Comparison of ENCODE assay signal across 28 cellular contexts in the genomic region with DNA sequence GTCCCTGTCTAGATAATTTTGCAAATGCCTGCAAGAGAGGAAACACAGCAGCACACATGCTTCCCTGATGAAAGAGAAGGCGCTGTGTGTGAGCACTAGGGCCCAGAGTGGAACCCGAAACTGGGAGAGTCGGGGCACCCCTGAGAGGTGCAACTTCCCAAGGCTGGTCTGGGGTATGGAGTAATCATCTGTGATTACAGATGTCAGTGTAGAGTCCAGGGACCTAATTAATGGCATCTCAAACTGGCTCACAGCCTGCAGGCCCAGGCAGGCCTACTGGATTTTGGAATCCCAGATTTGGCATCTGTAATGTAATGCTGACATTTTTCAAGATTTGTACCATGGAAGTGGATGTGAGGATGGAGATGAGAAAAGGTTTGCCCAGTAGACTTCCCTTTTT. TPM values are rescaled to one million over a fixed set of nuclear protein-coding genes. Genes with fewer than 3 reads are reported as not detected.
"Had no signal": no experiment of that assay in that cellular context is flagged by ENCODE, and none has a peak within 500 bp of the region (broad histone marks: within the 10 kb centered on the region; RNA-seq: fewer than 3 reads in every experiment).

No MANE protein-coding gene starts in this region.

- H3K27me3 Mint-ChIP-seq: activated CD4-positive, alpha-beta T cell treated with anti-CD3 and anti-CD28 coated beads for 36 hours; activated naive CD8-positive, alpha-beta T cell; naive thymus-derived CD8-positive, alpha-beta T cell had no signal

- H3K4me1 Mint-ChIP-seq: activated CD4-positive, alpha-beta T cell treated with anti-CD3 and anti-CD28 coated beads for 36 hours; naive thymus-derived CD8-positive, alpha-beta T cell; neural crest cell had no signal

- H3K4me3 Mint-ChIP-seq: activated CD4-positive, alpha-beta T cell treated with anti-CD3 and anti-CD28 coated beads for 36 hours; activated naive CD8-positive, alpha-beta T cell; activated T-cell treated with anti-CD3 and anti-CD28 coated beads, Interleukin-2, amount 50 U/mL, for 72 hours; naive thymus-derived CD8-positive, alpha-beta T cell; neural crest cell; T-helper 2 cell treated with Interferon-gamma antibody and Interleukin-4, amounts not matched to agents 5 μg/mL and 100 μg/mL, for 36 hours had no signal

- H3K36me3 Mint-ChIP-seq: activated naive CD8-positive, alpha-beta T cell; naive thymus-derived CD8-positive, alpha-beta T cell had no signal

- H3K9me3 Mint-ChIP-seq: neural crest cell; T-helper 2 cell treated with Interferon-gamma antibody and Interleukin-4, amounts not matched to agents 5 μg/mL and 100 μg/mL, for 36 hours had no signal

- H3K27ac Mint-ChIP-seq: activated CD4-positive, alpha-beta T cell treated with anti-CD3 and anti-CD28 coated beads for 36 hours; activated naive CD8-positive, alpha-beta T cell; activated T-cell treated with anti-CD3 and anti-CD28 coated beads, Interleukin-2, amount 50 U/mL, for 72 hours; naive thymus-derived CD8-positive, alpha-beta T cell; T-helper 2 cell treated with Interferon-gamma antibody and Interleukin-4, amounts not matched to agents 5 μg/mL and 100 μg/mL, for 36 hours had no signal

- ATAC-seq: activated CD4-positive, alpha-beta T cell treated with anti-CD3 and anti-CD28 coated beads for 36 hours; activated T-cell treated with anti-CD3 and anti-CD28 coated beads, Interleukin-2, amount 50 U/mL, for 72 hours; gastroesophageal sphincter; left cardiac atrium; left ventricle myocardium superior; naive thymus-derived CD8-positive, alpha-beta T cell; psoas muscle; right cardiac atrium had no signal

- DNase-seq: activated CD4-positive, alpha-beta T cell treated with anti-CD3 and anti-CD28 coated beads for 36 hours; activated CD4-positive, alpha-beta T cell treated with anti-CD3 and anti-CD28 coated beads, Interleukin-2, amount 50 U/mL, for 4 hours; activated CD4-positive, CD25-positive, alpha-beta regulatory T cell; activated effector memory CD4-positive, alpha-beta T cell treated with Interleukin-2 at 50 U/mL for 16 hours; activated naive CD4-positive, alpha-beta T cell treated with Interleukin-2 at 50 U/mL for 16 hours; activated T-cell treated with anti-CD3 and anti-CD28 coated beads for 4 hours; activated T-cell treated with anti-CD3 and anti-CD28 coated beads, Interleukin-2, amount 50 U/mL, for 72 hours; anterior cingulate cortex; colonic mucosa; effector CD8-positive, alpha-beta T cell; hippocampal formation; left cardiac atrium; left ventricle myocardium superior; naive thymus-derived CD8-positive, alpha-beta T cell; occipital lobe; psoas muscle; right cardiac atrium; spleen; stimulated activated naive CD4-positive, alpha-beta T cell had no signal

RNA-seq across cellular contexts. Expression of a gene that starts 29.4 kb away (rescaled TPM):
- total RNA-seq: activated CD4-positive, alpha-beta T cell treated with anti-CD3 and anti-CD28 coated beads for 36 hours; activated T-cell treated with anti-CD3 and anti-CD28 coated beads, Interleukin-2, amount 50 U/mL, for 72 hours; colonic mucosa; epithelial cell of proximal tubule; gastroesophageal sphincter; lung microvascular endothelial cell; naive thymus-derived CD8-positive, alpha-beta T cell; neural crest cell; spleen; temporal lobe; tibial nerve; ureter had no signal
